Comparison of ENCODE assay signal across 9 cellular contexts in the genomic region with DNA sequence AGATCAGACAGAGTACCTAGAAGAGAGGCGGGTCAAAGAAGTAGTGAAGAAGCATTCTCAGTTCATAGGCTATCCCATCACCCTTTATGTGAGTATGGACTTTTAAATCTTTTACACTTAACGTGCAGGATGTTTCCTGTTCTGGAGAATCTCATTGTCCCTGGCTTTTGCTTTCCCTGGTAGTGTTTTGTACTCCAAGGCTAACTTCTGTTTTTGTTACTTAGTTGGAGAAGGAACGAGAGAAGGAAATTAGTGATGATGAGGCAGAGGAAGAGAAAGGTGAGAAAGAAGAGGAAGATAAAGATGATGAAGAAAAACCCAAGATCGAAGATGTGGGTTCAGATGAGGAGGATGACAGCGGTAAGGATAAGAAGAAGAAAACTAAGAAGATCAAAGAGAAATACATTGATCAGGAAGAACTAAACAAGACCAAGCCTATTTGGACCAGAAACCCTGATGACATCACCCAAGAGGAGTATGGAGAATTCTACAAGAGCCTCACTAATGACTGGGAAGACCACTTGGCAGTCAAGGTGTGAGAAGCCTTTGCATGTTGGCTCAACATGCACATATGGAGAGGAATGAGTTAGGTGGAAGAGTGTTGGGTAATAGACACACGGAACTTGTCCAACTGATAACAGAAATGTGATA. TPM values are rescaled to one million over a fixed set of nuclear protein-coding genes. Genes with fewer than 3 reads are reported as not detected.
A peak's percentile ranks its signal among the peaks of the same experiment; 100 is the strongest.
DNase-seq lines count a peak whose midpoint lies in the region; ATAC-seq, FAIRE-seq and TF ChIP-seq lines count a peak whose summit lies in the region.
"Had no signal": no experiment of that assay in that cellular context is flagged by ENCODE, and none has a peak within 500 bp of the region (broad histone marks: within the 10 kb centered on the region; RNA-seq: fewer than 3 reads in every experiment).

No MANE protein-coding gene starts in this region.

- H3K36me3 Mint-ChIP-seq in activated T-cell treated with anti-CD3 and anti-CD28 coated beads, Interleukin-2, amount 50 U/mL, for 24 hours (ENCODE audit: low read depth) = peaks cover 89% of the 10 kb centered on the region
- H3K36me3 Mint-ChIP-seq in stimulated activated effector memory CD8-positive, alpha-beta T cell treated with anti-CD3 and anti-CD28 coated beads, Interleukin-12 subunit alpha, Interleukin-12 subunit beta, amount 100 ng/mL, for 72 hours = peaks cover 100% of the 10 kb centered on the region

- H3K27me3 ChIP-seq in K562 (ENCODE audit: control insufficient read depth in 2 of 2, insufficient read depth in 2 of 2, low read length in 2 of 2) = no peaks in the 10 kb centered on the region
- H3K27me3 ChIP-seq: gastroesophageal sphincter had no signal

- H3K4me1 Mint-ChIP-seq in activated T-cell treated with anti-CD3 and anti-CD28 coated beads, Interleukin-2, amount 50 U/mL, for 24 hours (ENCODE audit: low read depth) = peaks cover 71% of the 10 kb centered on the region
- peaks cover 89% of the 10 kb centered on the region for H3K4me1 Mint-ChIP-seq in stimulated activated effector memory CD8-positive, alpha-beta T cell treated with anti-CD3 and anti-CD28 coated beads, Interleukin-12 subunit alpha, Interleukin-12 subunit beta, amount 100 ng/mL, for 72 hours

- H3K27me3 Mint-ChIP-seq in activated T-cell treated with anti-CD3 and anti-CD28 coated beads, Interleukin-2, amount 50 U/mL, for 24 hours = no peaks in the 10 kb centered on the region

- peak overlapping the region; percentile 98 for H3K4me3 Mint-ChIP-seq in activated T-cell treated with anti-CD3 and anti-CD28 coated beads, Interleukin-2, amount 50 U/mL, for 24 hours
- H3K4me3 Mint-ChIP-seq in stimulated activated effector memory CD8-positive, alpha-beta T cell treated with anti-CD3 and anti-CD28 coated beads, Interleukin-12 subunit alpha, Interleukin-12 subunit beta, amount 100 ng/mL, for 72 hours = peak overlapping the region; percentile 96

- CTCF ChIA-PET in K562 (lab: Yijun Ruan, JAX; ENCODE audit: low intra/inter-chr PET ratio) = no interaction called here

- peak overlapping the region; percentile 16; the same call in 1 of the 3 replicates for H3K27ac ChIP-seq in K562 (ENCODE audit: extremely low read depth, low read depth, low read length)
- H3K27ac ChIP-seq: gastroesophageal sphincter had no signal

- TF ChIP-seq CTCF in K562 (IDR thresholded peaks at IDR 0.05 in 2 of 3, conservative IDR thresholded peaks at IDR 0.05 in 1 of 3; ENCODE audit: insufficient read depth in 2 of 3, low read depth in 1 of 3, low read length in 3 of 3) = no peak

- no peak overlapping the region; a peak in 1 of 4 replicates for H3K9ac ChIP-seq in K562 (ENCODE audit: insufficient read depth in 1 of 2, low read depth in 2 of 2, low read length in 2 of 2)

- TSS peak; percentile 34 for BruUV-seq in K562 (replicated peaks; lab: Mats Ljungman, UMichigan)

- intact Hi-C loops in K562 (cut with micrococcal nuclease) = no loop called here

- ATAC-seq in K562 (no peak), GM19455 (IDR thresholded peaks at IDR 0.05; ENCODE audit: unreplicated experiment) (no peak)
- ATAC-seq in stimulated activated effector memory CD8-positive, alpha-beta T cell treated with anti-CD3 and anti-CD28 coated beads, Interleukin-12 subunit alpha, Interleukin-12 subunit beta, amount 100 ng/mL, for 72 hours = no peak
- ATAC-seq: gastroesophageal sphincter, mucosa of descending colon had no signal

- TF ChIP-seq POLR2A in K562 (conservative IDR thresholded peaks at IDR 0.05) = peak; percentile 42

- no peak for TF ChIP-seq EP300 in K562 (IDR thresholded peaks at IDR 0.05; ENCODE audit: low read length)

- no peak for FAIRE-seq in K562 (lab: Jason Lieb, UNC)
- FAIRE-seq: GM12891 had no signal

- peaks cover 79% of the 10 kb centered on the region for H4K20me1 ChIP-seq in K562 (replicated peaks; ENCODE audit: control insufficient read depth, insufficient read depth, low read length)

- in situ Hi-C loops in K562 (cut with MboI) = no loop called here

- no peak for TF ChIP-seq RAD21 in K562 (CRISPR knock-in tag; conservative IDR thresholded peaks at IDR 0.05 in 1 of 2, IDR thresholded peaks at IDR 0.05 in 1 of 2)

- H3K4me3 ChIP-seq in K562 = peak overlapping the region; percentile 94; the same call in 1 of the 2 replicates
- H3K4me3 ChIP-seq: gastroesophageal sphincter, mucosa of descending colon had no signal

- H3K9me3 Mint-ChIP-seq in activated T-cell treated with anti-CD3 and anti-CD28 coated beads, Interleukin-2, amount 50 U/mL, for 24 hours = no peaks in the 10 kb centered on the region
- H3K9me3 Mint-ChIP-seq in stimulated activated effector memory CD8-positive, alpha-beta T cell treated with anti-CD3 and anti-CD28 coated beads, Interleukin-12 subunit alpha, Interleukin-12 subunit beta, amount 100 ng/mL, for 72 hours = no peaks in the 10 kb centered on the region

- peaks cover 65% of the 10 kb centered on the region for H3K79me2 ChIP-seq in K562 (ENCODE audit: control insufficient read depth, insufficient read depth, low read length)

- peak overlapping the region; percentile 100 for H3K27ac Mint-ChIP-seq in activated T-cell treated with anti-CD3 and anti-CD28 coated beads, Interleukin-2, amount 50 U/mL, for 24 hours
- peak overlapping the region; percentile 100 for H3K27ac Mint-ChIP-seq in stimulated activated effector memory CD8-positive, alpha-beta T cell treated with anti-CD3 and anti-CD28 coated beads, Interleukin-12 subunit alpha, Interleukin-12 subunit beta, amount 100 ng/mL, for 72 hours

- H3K4me1 ChIP-seq in K562 (replicated peaks in 1 of 2; ENCODE audit: control insufficient read depth in 2 of 2, insufficient read depth in 2 of 2, low read length in 2 of 2) = peaks cover 35 to 48% of the 10 kb centered on the region in 2 experiments

- no peak overlapping the region for H2AFZ ChIP-seq in K562 (ENCODE audit: low read depth, low read length)

- H3K9me1 ChIP-seq in K562 (ENCODE audit: control insufficient read depth, insufficient read depth, low read length) = peaks cover 23% of the 10 kb centered on the region

- peak overlapping the region; percentile 99 for H3K4me2 ChIP-seq in K562 (ENCODE audit: insufficient read depth, low read length)

- no peaks in the 10 kb centered on the region for H3K9me3 ChIP-seq in K562 (replicated peaks; ENCODE audit: control insufficient read depth, insufficient read depth, low read depth, low read length)
- H3K9me3 ChIP-seq: gastroesophageal sphincter, mucosa of descending colon had no signal

- WGBS in K562 (ENCODE audit: insufficient coverage, low coverage, missing lambda C conversion rate) = 70% methylated on average over 5 of the region's 6 CpGs

- POLR2A ChIA-PET in K562 (lab: Yijun Ruan, JAX) = interaction anchor here (0.6 to 5.7 kb wide), 4 partner anchors 14 to 1199 kb away, joined by 3 to 90 read pairs (median 38); partner anchors contain the start of gene NFKBIE

- no peak for DNase-seq in activated T-cell treated with anti-CD3 and anti-CD28 coated beads, Interleukin-2, amount 50 U/mL, for 24 hours
- DNase-seq in activated T-cell treated with anti-CD3 and anti-CD28 coated beads, Interleukin-2, amount 50 U/mL, for 48 hours = no peak
- DNase-seq in K562 (ENCODE audit: extremely low read depth in 1 of 4, low spot score in 3 of 4) (no peak), GM19240 (ENCODE audit: insufficient read length, low spot score) (no peak)
- DNase-seq in stimulated activated effector memory CD8-positive, alpha-beta T cell treated with anti-CD3 and anti-CD28 coated beads, Interleukin-12 subunit alpha, Interleukin-12 subunit beta, amount 100 ng/mL, for 72 hours (ENCODE audit: low spot score in 2 of 2) = no peak
- DNase-seq: mucosa of descending colon had no signal

- peaks cover 82% of the 10 kb centered on the region for H3K36me3 ChIP-seq in K562 (ENCODE audit: control insufficient read depth, insufficient read depth, low read length)

RNA-seq across cellular contexts. Expression of gene HSP90AB1, which starts 3.3 kb away (rescaled TPM):
- total RNA-seq in K562 (2011; cell fraction: chromatin; rRNA removed; ENCODE audit: low replicate concordance) = 266 and 322 TPM in 2 replicates
- total RNA-seq in K562 (2011; cell fraction: nucleolus; rRNA removed) = 268 and 275 TPM in 2 replicates
- total RNA-seq in K562 (2011; cell fraction: nucleoplasm; rRNA removed) = 328 and 337 TPM in 2 replicates
- 2,052 and 2,390 TPM in 2 replicates for total RNA-seq in K562 (2014; rRNA removed)
- 2,633 and 2,824 TPM in 2 replicates for total RNA-seq in K562 (2014; rRNA removed; fragmentation: Illumina TruSeq; extraction: Trizol)
- total RNA-seq in K562 (2015; rRNA removed; fragmentation: Illumina TruSeq; extraction: Trizol) = 2,220 and 2,262 TPM in 2 replicates
- total RNA-seq in K562 (2021) = 2,162 and 2,174 TPM in 2 replicates
- 2,356 and 2,496 TPM in 2 replicates for polyA plus RNA-seq in K562 (2011; rRNA removed)
- 1,126 and 1,804 TPM in 2 replicates for polyA plus RNA-seq in K562 (2011; cell fraction: cytosol; rRNA removed)
- polyA plus RNA-seq in K562 (2011; cell fraction: nucleus; rRNA removed) = 568 and 703 TPM in 2 replicates
- 1,146 and 2,065 TPM in 2 replicates for polyA plus RNA-seq in K562 (2012)
- polyA plus RNA-seq in K562 (2014; fragmentation: Illumina TruSeq; extraction: Trizol) = 3,149 and 3,358 TPM in 2 replicates
- polyA plus RNA-seq in K562 (2014; fragmentation: Nextera tagmentation; extraction: Ambion mirVana) = 1,000 to 10,000 TPM; 1,975 to 2,865 TPM
- polyA plus RNA-seq in K562 (2014; rRNA removed) = 1,691 and 1,780 TPM in 2 replicates
- 2,497 and 2,549 TPM in 2 replicates for polyA minus RNA-seq in K562 (2011; rRNA and poly(A)+ RNA removed)
- polyA minus RNA-seq in K562 (2011; cell fraction: cytosol; rRNA and poly(A)+ RNA removed) = 1,081 and 1,374 TPM in 2 replicates
- 111 and 287 TPM in 2 replicates for polyA minus RNA-seq in K562 (2011; cell fraction: nucleus; rRNA and poly(A)+ RNA removed)

RNA-seq across cellular contexts. Expression of gene SLC35B2, which starts 7.1 kb away (rescaled TPM):
- 26.7 and 95.0 TPM in 2 replicates for total RNA-seq in K562 (2011; cell fraction: chromatin; rRNA removed; ENCODE audit: low replicate concordance)
- total RNA-seq in K562 (2011; cell fraction: nucleolus; rRNA removed) = 138 and 143 TPM in 2 replicates
- 89.1 and 89.6 TPM in 2 replicates for total RNA-seq in K562 (2011; cell fraction: nucleoplasm; rRNA removed)
- total RNA-seq in K562 (2014; rRNA removed) (43.6 and 59.3 TPM in 2 replicates), K562 (2014; rRNA removed; fragmentation: Illumina TruSeq; extraction: Trizol) (31.1 and 38.8 TPM in 2 replicates), K562 (2015; rRNA removed; fragmentation: Illumina TruSeq; extraction: Trizol) (46.0 and 47.1 TPM in 2 replicates), K562 (2021) (53.1 and 54.3 TPM in 2 replicates)
- polyA plus RNA-seq in K562 (2011; rRNA removed) (50.8 and 53.9 TPM in 2 replicates), K562 (2014; fragmentation: Illumina TruSeq; extraction: Trizol) (57.6 and 58.9 TPM in 2 replicates), K562 (2014; fragmentation: Nextera tagmentation; extraction: Ambion mirVana) (10 to 100 TPM; 14.5 to 19.2 TPM), K562 (2014; rRNA removed) (59.1 and 61.8 TPM in 2 replicates)
- 78.9 and 125 TPM in 2 replicates for polyA plus RNA-seq in K562 (2011; cell fraction: cytosol; rRNA removed)
- polyA plus RNA-seq in K562 (2011; cell fraction: nucleus; rRNA removed) = 67.9 and 76.7 TPM in 2 replicates
- 57.9 and 70.2 TPM in 2 replicates for polyA plus RNA-seq in K562 (2012)
- 23.7 and 34.2 TPM in 2 replicates for polyA minus RNA-seq in K562 (2011; rRNA and poly(A)+ RNA removed)
- polyA minus RNA-seq in K562 (2011; cell fraction: cytosol; rRNA and poly(A)+ RNA removed) = 21.6 and 21.9 TPM in 2 replicates
- polyA minus RNA-seq in K562 (2011; cell fraction: nucleus; rRNA and poly(A)+ RNA removed) = 19.0 and 20.8 TPM in 2 replicates

RNA-seq across cellular contexts. Expression of gene NFKBIE, which starts 15.2 kb away (rescaled TPM):
- 10.6 and 17.8 TPM in 2 replicates for total RNA-seq in K562 (2011; cell fraction: chromatin; rRNA removed; ENCODE audit: low replicate concordance)
- 11.2 and 14.0 TPM in 2 replicates for total RNA-seq in K562 (2011; cell fraction: nucleolus; rRNA removed)
- 7.4 and 8.2 TPM in 2 replicates for total RNA-seq in K562 (2011; cell fraction: nucleoplasm; rRNA removed)
- total RNA-seq in K562 (2014; rRNA removed) = 15.7 TPM in 2 replicates
- 11.6 and 11.7 TPM in 2 replicates for total RNA-seq in K562 (2014; rRNA removed; fragmentation: Illumina TruSeq; extraction: Trizol)
- 14.2 and 14.6 TPM in 2 replicates for total RNA-seq in K562 (2015; rRNA removed; fragmentation: Illumina TruSeq; extraction: Trizol)
- 14.0 and 16.4 TPM in 2 replicates for total RNA-seq in K562 (2021)
- 11.9 and 12.3 TPM in 2 replicates for polyA plus RNA-seq in K562 (2011; rRNA removed)
- 10.4 and 28.2 TPM in 2 replicates for polyA plus RNA-seq in K562 (2011; cell fraction: cytosol; rRNA removed)
- polyA plus RNA-seq in K562 (2011; cell fraction: nucleus; rRNA removed) = 9.7 and 14.7 TPM in 2 replicates
- polyA plus RNA-seq in K562 (2012) = 11.2 and 13.6 TPM in 2 replicates
- polyA plus RNA-seq in K562 (2014; fragmentation: Illumina TruSeq; extraction: Trizol) = 10.0 and 12.3 TPM in 2 replicates
- 1 to 10 TPM; 2.1 to 2.9 TPM for polyA plus RNA-seq in K562 (2014; fragmentation: Nextera tagmentation; extraction: Ambion mirVana)
- polyA plus RNA-seq in K562 (2014; rRNA removed) = 10.2 and 11.6 TPM in 2 replicates
- polyA minus RNA-seq in K562 (2011; rRNA and poly(A)+ RNA removed) = 8.3 and 9.5 TPM in 2 replicates
- 9.4 and 10.1 TPM in 2 replicates for polyA minus RNA-seq in K562 (2011; cell fraction: cytosol; rRNA and poly(A)+ RNA removed)
- 12.0 and 12.9 TPM in 2 replicates for polyA minus RNA-seq in K562 (2011; cell fraction: nucleus; rRNA and poly(A)+ RNA removed)

RNA-seq across cellular contexts. Expression of gene TMEM151B, which starts 20.1 kb away (rescaled TPM):
- 0.30 TPM in 1 of 2 replicates, not detected in the other for total RNA-seq in K562 (2011; cell fraction: chromatin; rRNA removed; ENCODE audit: low replicate concordance)
- under 0.01 and 0.26 TPM in 2 replicates for total RNA-seq in K562 (2011; cell fraction: nucleolus; rRNA removed)
- not detected in 2 replicates for total RNA-seq in K562 (2011; cell fraction: nucleoplasm; rRNA removed)
- not detected in 2 replicates for total RNA-seq in K562 (2014; rRNA removed)
- not detected in 2 replicates for total RNA-seq in K562 (2014; rRNA removed; fragmentation: Illumina TruSeq; extraction: Trizol)
- not detected in 2 replicates for total RNA-seq in K562 (2015; rRNA removed; fragmentation: Illumina TruSeq; extraction: Trizol)
- total RNA-seq in K562 (2021) = not detected in 2 replicates
- polyA plus RNA-seq in K562 (2011; rRNA removed) = not detected in 2 replicates
- 0.01 TPM in 1 of 2 replicates, not detected in the other for polyA plus RNA-seq in K562 (2011; cell fraction: cytosol; rRNA removed)
- 0.04 TPM in 1 of 2 replicates, not detected in the other for polyA plus RNA-seq in K562 (2011; cell fraction: nucleus; rRNA removed)
- polyA plus RNA-seq in K562 (2012) = 0.34 and 0.36 TPM in 2 replicates
- not detected in 2 replicates for polyA plus RNA-seq in K562 (2014; fragmentation: Illumina TruSeq; extraction: Trizol)
- polyA plus RNA-seq in K562 (2014; fragmentation: Nextera tagmentation; extraction: Ambion mirVana) = not detected
- not detected in 2 replicates for polyA plus RNA-seq in K562 (2014; rRNA removed)
- 0.09 TPM in 1 of 2 replicates, not detected in the other for polyA minus RNA-seq in K562 (2011; rRNA and poly(A)+ RNA removed)
- not detected in 2 replicates for polyA minus RNA-seq in K562 (2011; cell fraction: cytosol; rRNA and poly(A)+ RNA removed)
- polyA minus RNA-seq in K562 (2011; cell fraction: nucleus; rRNA and poly(A)+ RNA removed) = not detected in 2 replicates

RNA-seq across cellular contexts. Expression of gene SLC29A1, which starts 26.8 kb away (rescaled TPM):
- 171 and 379 TPM in 2 replicates for total RNA-seq in K562 (2011; cell fraction: chromatin; rRNA removed; ENCODE audit: low replicate concordance)
- total RNA-seq in K562 (2011; cell fraction: nucleolus; rRNA removed) = 331 and 348 TPM in 2 replicates
- total RNA-seq in K562 (2011; cell fraction: nucleoplasm; rRNA removed) = 305 and 360 TPM in 2 replicates
- total RNA-seq in K562 (2014; rRNA removed) (57.7 and 89.5 TPM in 2 replicates), K562 (2014; rRNA removed; fragmentation: Illumina TruSeq; extraction: Trizol) (32.8 and 35.3 TPM in 2 replicates), K562 (2015; rRNA removed; fragmentation: Illumina TruSeq; extraction: Trizol) (43.2 and 44.3 TPM in 2 replicates), K562 (2021) (103 and 107 TPM in 2 replicates)
- polyA plus RNA-seq in K562 (2011; rRNA removed) (148 and 204 TPM in 2 replicates), K562 (2014; fragmentation: Illumina TruSeq; extraction: Trizol) (136 and 170 TPM in 2 replicates), K562 (2014; fragmentation: Nextera tagmentation; extraction: Ambion mirVana) (10 to 100 TPM; 18.9 to 42.0 TPM), K562 (2014; rRNA removed) (140 and 147 TPM in 2 replicates)
- 291 and 372 TPM in 2 replicates for polyA plus RNA-seq in K562 (2011; cell fraction: cytosol; rRNA removed)
- 496 and 544 TPM in 2 replicates for polyA plus RNA-seq in K562 (2011; cell fraction: nucleus; rRNA removed)
- polyA plus RNA-seq in K562 (2012) = 90.3 and 112 TPM in 2 replicates
- polyA minus RNA-seq in K562 (2011; rRNA and poly(A)+ RNA removed) = 119 and 153 TPM in 2 replicates
- polyA minus RNA-seq in K562 (2011; cell fraction: cytosol; rRNA and poly(A)+ RNA removed) = 67.5 and 84.3 TPM in 2 replicates
- 71.0 and 95.0 TPM in 2 replicates for polyA minus RNA-seq in K562 (2011; cell fraction: nucleus; rRNA and poly(A)+ RNA removed)
